Comparison of ENCODE assay signal across 17 cellular contexts in genomic region chr2:150809083-150809482, GRCh38.
"Had no signal": no experiment of that assay in that cellular context is flagged by ENCODE, and none has a peak within 500 bp of the region (broad histone marks: within the 10 kb centered on the region; RNA-seq: fewer than 3 reads in every experiment).

No MANE protein-coding gene starts in this region.

- H3K9me3 ChIP-seq: ascending aorta, gastrocnemius medialis, heart left ventricle, left ventricle myocardium inferior, right atrium auricular region, vagina had no signal

- H3K4me3 ChIP-seq: ascending aorta, gastrocnemius medialis, heart left ventricle, left ventricle myocardium inferior, right atrium auricular region, vagina had no signal

- H3K4me3 Mint-ChIP-seq: activated naive CD4-positive, alpha-beta T cell treated with anti-CD3 and anti-CD28 coated beads, Interleukin-2, amount 50 U/mL, for 24 hours; stimulated activated naive CD8-positive, alpha-beta T cell treated with anti-CD3 and anti-CD28 coated beads, Interleukin-15, Interleukin-2, amounts not matched to agents 100 ng/mL and 50 ng/mL, for 24 hours had no signal

- H3K27me3 Mint-ChIP-seq: activated naive CD4-positive, alpha-beta T cell treated with anti-CD3 and anti-CD28 coated beads, Interleukin-2, amount 50 U/mL, for 24 hours; stimulated activated naive CD8-positive, alpha-beta T cell treated with anti-CD3 and anti-CD28 coated beads, Interleukin-15, Interleukin-2, amounts not matched to agents 100 ng/mL and 50 ng/mL, for 24 hours had no signal

- H3K27ac Mint-ChIP-seq: activated naive CD4-positive, alpha-beta T cell treated with anti-CD3 and anti-CD28 coated beads, Interleukin-2, amount 50 U/mL, for 24 hours; stimulated activated naive CD8-positive, alpha-beta T cell treated with anti-CD3 and anti-CD28 coated beads, Interleukin-15, Interleukin-2, amounts not matched to agents 100 ng/mL and 50 ng/mL, for 24 hours had no signal

- H3K4me1 Mint-ChIP-seq: activated naive CD4-positive, alpha-beta T cell treated with anti-CD3 and anti-CD28 coated beads, Interleukin-2, amount 50 U/mL, for 24 hours had no signal

- H3K4me1 ChIP-seq: ascending aorta, left ventricle myocardium inferior, right atrium auricular region, vagina had no signal

- ATAC-seq: activated CD4-positive, CD25-positive, alpha-beta regulatory T cell treated with anti-CD3 and anti-CD28 coated beads, Interleukin-2, amount 50 U/mL, for 24 hours; gastrocnemius medialis; heart left ventricle had no signal

- H3K9me3 Mint-ChIP-seq: activated naive CD4-positive, alpha-beta T cell treated with anti-CD3 and anti-CD28 coated beads, Interleukin-2, amount 50 U/mL, for 24 hours; stimulated activated naive CD8-positive, alpha-beta T cell treated with anti-CD3 and anti-CD28 coated beads, Interleukin-15, Interleukin-2, amounts not matched to agents 100 ng/mL and 50 ng/mL, for 24 hours had no signal

- H3K27ac ChIP-seq: ascending aorta, gastrocnemius medialis, heart left ventricle, left ventricle myocardium inferior, right atrium auricular region, vagina had no signal

- H3K36me3 ChIP-seq: ascending aorta, gastrocnemius medialis, heart left ventricle, left ventricle myocardium inferior, right atrium auricular region, vagina had no signal

- H3K27me3 ChIP-seq: ascending aorta, gastrocnemius medialis, heart left ventricle, right atrium auricular region, vagina had no signal

- DNase-seq: activated gamma-delta T cell; cerebellar nuclear complex; cortex of kidney; erythroblast; gastrocnemius medialis; heart left ventricle; kidney; left ventricle myocardium inferior; mammary epithelial cell; stimulated activated CD4-positive, alpha-beta T cell treated with anti-CD3 and anti-CD28 coated beads, Interleukin-2, amount 100 ng/mL, for 24 hours; trophoblast cell had no signal

- H3K36me3 Mint-ChIP-seq: activated naive CD4-positive, alpha-beta T cell treated with anti-CD3 and anti-CD28 coated beads, Interleukin-2, amount 50 U/mL, for 24 hours had no signal
